In the genomic region with DNA sequence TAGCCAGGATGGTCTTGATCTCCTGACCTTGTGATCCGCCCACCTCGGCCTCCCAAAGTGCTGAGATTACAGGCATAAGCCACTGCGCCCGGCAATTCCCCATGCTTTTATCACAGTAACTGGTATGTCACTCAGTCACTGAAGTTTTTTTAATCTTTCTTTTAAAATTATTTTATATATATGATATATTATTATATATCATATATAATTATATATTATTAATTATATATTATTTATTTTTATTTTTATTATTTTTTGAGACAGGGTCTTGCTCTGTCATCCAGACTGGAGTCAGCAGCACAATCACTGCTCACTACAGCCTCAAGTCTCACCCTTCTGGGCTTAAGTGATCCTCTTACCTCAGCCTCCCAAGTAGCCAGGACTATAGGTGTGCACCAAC, we compare ENCODE assay signal across 17 cellular contexts. TPM values are rescaled to one million over a fixed set of nuclear protein-coding genes. Genes with fewer than 3 reads are reported as not detected.
DNase-seq lines count a peak whose midpoint lies in the region; ATAC-seq and TF ChIP-seq lines count a peak whose summit lies in the region.
"Had no signal": no experiment of that assay in that cellular context is flagged by ENCODE, and none has a peak within 500 bp of the region (broad histone marks: within the 10 kb centered on the region; RNA-seq: fewer than 3 reads in every experiment).

No MANE protein-coding gene starts in this region.

- H4K20me1 ChIP-seq in BLaER1: peaks cover 100% of the 10 kb centered on the region
- H4K20me1 ChIP-seq in BLaER1 treated with 17β-estradiol and CSF1 and Interleukin-3, amounts not matched to agents 10 nM and 100 nM: peaks cover 35 to 97% (median 61%) of the 10 kb centered on the region in 11 experiments

- no peak overlapping the region for H3K4me3 ChIP-seq in BLaER1
- no peak overlapping the region for H3K4me3 ChIP-seq in BLaER1 treated with 17β-estradiol and CSF1 and Interleukin-3, amounts not matched to agents 10 nM and 100 nM

- peaks cover 4% of the 10 kb centered on the region for H3K9me3 ChIP-seq in BLaER1
- H3K9me3 ChIP-seq in BLaER1 treated with 17β-estradiol and CSF1 and Interleukin-3, amounts not matched to agents 10 nM and 100 nM (replicated peaks in 1 of 11): peaks cover 0 to 16% (median 5%) of the 10 kb centered on the region in 11 experiments; a peak in 8 of 22 replicates
- H3K9me3 ChIP-seq: BE2C had no signal

- CTCF ChIA-PET in WTC11 (lab: Charles Lee): no interaction called here

- H3K4me1 ChIP-seq in BLaER1: peaks cover 84% of the 10 kb centered on the region
- peaks cover 67 to 95% (median 84%) of the 10 kb centered on the region in 10 experiments for H3K4me1 ChIP-seq in BLaER1 treated with 17β-estradiol and CSF1 and Interleukin-3, amounts not matched to agents 10 nM and 100 nM

- peaks cover 7% of the 10 kb centered on the region for H3K36me3 Mint-ChIP-seq in WTC11

- peaks cover 18% of the 10 kb centered on the region for H3K4me1 Mint-ChIP-seq in WTC11

- DNase-seq in WTC11 (ENCODE audit: low spot score) (no peak), HuH-7.5 (ENCODE audit: low spot score) (no peak), globus pallidus (ENCODE audit: low spot score) (no peak)
- DNase-seq: 8988T; ACHN; BE2C; C1 segment of cervical spinal cord; CD4-positive, alpha-beta memory T cell; CD4-positive, CD25-positive, alpha-beta regulatory T cell; CD8-positive, alpha-beta memory T cell; COR-L47; DMS 273 treated with DMSO at 0.1 percent for 48 hours; DMS79 treated with DMSO at 0.1 percent for 48 hours; GF-D8 had no signal

- H3K36me3 ChIP-seq in BLaER1: peaks cover 23% of the 10 kb centered on the region
- peaks cover 11 to 46% (median 34%) of the 10 kb centered on the region in 11 experiments; a peak in 19 of 22 replicates for H3K36me3 ChIP-seq in BLaER1 treated with 17β-estradiol and CSF1 and Interleukin-3, amounts not matched to agents 10 nM and 100 nM
- H3K36me3 ChIP-seq: BE2C had no signal

- no peak overlapping the region for H3K4me3 Mint-ChIP-seq in WTC11
- H3K4me3 Mint-ChIP-seq: CD14-positive monocyte; CD4-positive, alpha-beta memory T cell had no signal

- no peaks in the 10 kb centered on the region for H3K27me3 Mint-ChIP-seq in WTC11 (ENCODE audit: low read depth)
- H3K27me3 Mint-ChIP-seq: CD4-positive, alpha-beta memory T cell; CD4-positive, CD25-positive, alpha-beta regulatory T cell; CD8-positive, alpha-beta memory T cell had no signal

- ATAC-seq in WTC11: no peak

- no peak overlapping the region for H3K27ac Mint-ChIP-seq in WTC11

- POLR2A ChIA-PET in WTC11 (lab: Charles Lee): interaction anchor here (0.7 kb wide), 1 partner anchor 654 kb away, joined by 3 read pairs; no protein-coding TSS in a partner anchor

- no peak for TF ChIP-seq CTCF in WTC11 (IDR thresholded peaks at IDR 0.05)

- no peak overlapping the region for H3K9ac ChIP-seq in BLaER1
- 0 out of 22 replicates have a peak overlapping the region, but pooled peaks of 1 of the 11 experiments have one; percentile 23 for H3K9ac ChIP-seq in BLaER1 treated with 17β-estradiol and CSF1 and Interleukin-3, amounts not matched to agents 10 nM and 100 nM

- H3K4me2 ChIP-seq in BLaER1: peak overlapping the region; percentile 82
- peak overlapping the region; percentile 63 to 97 (median 88); a peak in 20 of 22 replicates for H3K4me2 ChIP-seq in BLaER1 treated with 17β-estradiol and CSF1 and Interleukin-3, amounts not matched to agents 10 nM and 100 nM

- no peaks in the 10 kb centered on the region for H3K27me3 ChIP-seq in BLaER1
- no peaks in the 10 kb centered on the region for H3K27me3 ChIP-seq in BLaER1 treated with 17β-estradiol and CSF1 and Interleukin-3, amounts not matched to agents 10 nM and 100 nM
- H3K27me3 ChIP-seq: BE2C had no signal

- H3K27ac ChIP-seq in BLaER1: 0 out of 2 replicates have a peak overlapping the region, but pooled peaks have one; percentile 22
- H3K27ac ChIP-seq in BLaER1 treated with 17β-estradiol and CSF1 and Interleukin-3, amounts not matched to agents 10 nM and 100 nM: peak overlapping the region in 8 of 11 experiments; percentile 53 to 87 (median 81); a peak in 10 of 22 replicates

- H3K9me3 Mint-ChIP-seq in WTC11: 0 out of 2 replicates have a peak, but pooled peaks cover 7% of the 10 kb centered on the region
- H3K9me3 Mint-ChIP-seq: CD14-positive monocyte; CD4-positive, alpha-beta memory T cell; CD4-positive, CD25-positive, alpha-beta regulatory T cell; CD8-positive, alpha-beta memory T cell had no signal

TF ChIP-seq in WTC11, 78 proteins besides CTCF, POLR2A, EP300 and RAD21:
- TF ChIP-seq, protein P1, sequence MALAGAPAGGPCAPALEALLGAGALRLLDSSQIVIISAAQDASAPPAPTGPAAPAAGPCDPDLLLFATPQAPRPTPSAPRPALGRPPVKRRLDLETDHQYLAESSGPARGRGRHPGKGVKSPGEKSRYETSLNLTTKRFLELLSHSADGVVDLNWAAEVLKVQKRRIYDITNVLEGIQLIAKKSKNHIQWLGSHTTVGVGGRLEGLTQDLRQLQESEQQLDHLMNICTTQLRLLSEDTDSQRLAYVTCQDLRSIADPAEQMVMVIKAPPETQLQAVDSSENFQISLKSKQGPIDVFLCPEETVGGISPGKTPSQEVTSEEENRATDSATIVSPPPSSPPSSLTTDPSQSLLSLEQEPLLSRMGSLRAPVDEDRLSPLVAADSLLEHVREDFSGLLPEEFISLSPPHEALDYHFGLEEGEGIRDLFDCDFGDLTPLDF (CRISPR knock-in tag; IDR thresholded peaks at IDR 0.05): no peak
- TF ChIP-seq SMAD4 (CRISPR knock-in tag; IDR thresholded peaks at IDR 0.05): no peak
- TF ChIP-seq HMGA2 (CRISPR knock-in tag; IDR thresholded peaks at IDR 0.05): peak; percentile 94
- no peak for TF ChIP-seq STAT6 (CRISPR knock-in tag; conservative IDR thresholded peaks at IDR 0.05; ENCODE audit: low read depth)
TF ChIP-seq in WTC11: peak in this region for 1.

RNA-seq across cellular contexts. Expression of gene RC3H1, which starts 18.3 kb away (rescaled TPM):
- 24.1 to 25.7 TPM (median 25.4 TPM) in 3 replicates for total RNA-seq in WTC11 (2021)
